8 cellular contexts compared by ENCODE assay signal in the genomic region with DNA sequence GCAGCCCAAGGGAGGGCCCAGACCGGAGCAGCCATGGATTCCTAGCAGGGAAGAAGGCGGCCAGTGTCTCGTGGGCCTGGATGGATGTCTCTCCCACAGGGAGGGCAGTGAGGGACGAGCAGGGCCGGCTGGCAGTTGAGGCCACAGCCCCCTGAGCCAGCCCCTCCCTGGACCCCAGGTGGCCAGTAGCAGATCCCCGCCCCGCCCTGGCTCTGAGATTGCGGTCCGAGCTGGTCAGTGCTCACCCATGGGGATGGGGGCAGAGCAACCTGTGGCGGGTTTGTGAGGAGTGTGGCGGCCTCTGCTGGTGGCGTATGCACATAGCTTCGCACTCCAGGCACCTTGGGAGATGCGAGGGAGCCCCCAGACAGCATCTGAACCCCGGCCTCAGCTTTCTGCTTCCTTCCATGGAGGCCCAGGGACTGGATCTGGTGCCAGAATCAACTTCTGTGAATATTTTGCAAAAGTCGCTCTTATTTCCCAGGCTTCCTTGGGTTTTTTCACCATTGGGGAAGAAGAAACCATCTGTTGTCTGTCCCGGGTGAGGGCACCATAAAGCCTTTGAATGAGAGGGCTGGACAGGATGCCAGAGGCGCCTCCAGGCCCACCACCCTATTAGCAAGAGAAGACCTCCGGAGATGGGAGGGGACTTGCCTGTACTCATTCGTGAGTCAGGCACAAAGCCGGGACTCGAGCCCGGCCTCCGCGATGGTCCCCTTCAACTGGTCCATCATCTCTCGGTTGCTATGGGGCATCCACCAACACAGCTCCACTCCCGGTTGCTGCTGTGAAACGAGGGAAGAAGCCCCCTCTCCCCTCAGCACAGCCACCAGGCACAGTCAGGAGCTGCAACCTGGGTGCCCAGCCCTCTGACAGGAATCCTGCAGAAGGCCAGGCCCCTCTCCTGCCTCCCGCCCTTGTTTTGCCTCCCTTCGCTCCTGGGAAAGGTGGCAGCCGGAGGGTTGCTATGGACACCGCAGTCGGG. TPM values are rescaled to one million over a fixed set of nuclear protein-coding genes. Genes with fewer than 3 reads are reported as not detected.
DNase-seq lines count a peak whose midpoint lies in the region; ATAC-seq and TF ChIP-seq lines count a peak whose summit lies in the region.

No MANE protein-coding gene starts in this region.

- H3K9me3 ChIP-seq in DND-41 (ENCODE audit: insufficient read depth, low read length, severe bottlenecking) (no peaks in the 10 kb centered on the region), mesenchymal stem cell (ENCODE audit: control insufficient read depth, low read length) (no peaks in the 10 kb centered on the region)

- no peaks in the 10 kb centered on the region for H3K36me3 ChIP-seq in DND-41 (ENCODE audit: insufficient read depth, low read length)
- no peaks in the 10 kb centered on the region for H3K36me3 ChIP-seq in mesenchymal stem cell (ENCODE audit: control insufficient read depth in 1 of 2, insufficient read depth in 2 of 2, low read depth in 1 of 2, low read length in 2 of 2)

- peaks cover 11% of the 10 kb centered on the region for H3K4me1 Mint-ChIP-seq in activated CD4-positive, alpha-beta memory T cell treated with anti-CD3 and anti-CD28 coated beads, Interleukin-2, amount 10 ng/mL, durations not matched to agents 7 days and 5 days

- H3K23ac ChIP-seq in mesenchymal stem cell (ENCODE audit: low read length in 2 of 2) = no peak overlapping the region

- no peak overlapping the region for H3K14ac ChIP-seq in mesenchymal stem cell (ENCODE audit: low read length in 2 of 2)

- H3K36me3 Mint-ChIP-seq in activated CD4-positive, alpha-beta memory T cell treated with anti-CD3 and anti-CD28 coated beads, Interleukin-2, amount 10 ng/mL, durations not matched to agents 7 days and 5 days (ENCODE audit: low read depth) = no peaks in the 10 kb centered on the region

- H4K20me1 ChIP-seq in DND-41 (ENCODE audit: insufficient read depth, low read length) = no peaks in the 10 kb centered on the region

- peak overlapping the region; percentile 16 to 45 for H3K18ac ChIP-seq in mesenchymal stem cell (ENCODE audit: low read depth in 1 of 2, low read length in 2 of 2)

- no peak overlapping the region for H3K4me3 Mint-ChIP-seq in activated CD4-positive, alpha-beta memory T cell treated with anti-CD3 and anti-CD28 coated beads, Interleukin-2, amount 10 ng/mL, durations not matched to agents 7 days and 5 days

- H3K27ac ChIP-seq in DND-41 (ENCODE audit: low read length) (no peak overlapping the region), mesenchymal stem cell (ENCODE audit: low read length, poor library complexity, severe bottlenecking) (no peak overlapping the region)

- no peak overlapping the region for H3K27ac Mint-ChIP-seq in activated CD4-positive, alpha-beta memory T cell treated with anti-CD3 and anti-CD28 coated beads, Interleukin-2, amount 10 ng/mL, durations not matched to agents 7 days and 5 days

- peaks cover 21% of the 10 kb centered on the region for H3K27me3 Mint-ChIP-seq in activated CD4-positive, alpha-beta memory T cell treated with anti-CD3 and anti-CD28 coated beads, Interleukin-2, amount 10 ng/mL, durations not matched to agents 7 days and 5 days

- peak; percentile 68 for DNase-seq in DND-41
- DNase-seq in NCI-H748 treated with DMSO at 0.1 percent for 48 hours (lab: John Stamatoyannopoulos, UW) = peak; percentile 56
- peak; percentile 78 for DNase-seq in activated CD4-positive, alpha-beta memory T cell treated with anti-CD3 and anti-CD28 coated beads, Interleukin-2, amount 10 ng/mL, durations not matched to agents 7 days and 5 days
- DNase-seq in effector CD8-positive, alpha-beta T cell (lab: John Stamatoyannopoulos, UW) = peak; percentile 51
- peak; percentile 73 for DNase-seq in mesenchymal stem cell
- peak; percentile 56 to 57 for DNase-seq in stimulated activated CD8-positive, alpha-beta memory T cell treated with anti-CD3 and anti-CD28 coated beads, Interleukin-15, amount 100 ng/mL, for 48 hours (ENCODE audit: low read depth in 2 of 2)

- no peak overlapping the region for H2BK120ac ChIP-seq in mesenchymal stem cell (ENCODE audit: low read depth, low read length)

- no peak overlapping the region for H2AFZ ChIP-seq in DND-41 (ENCODE audit: low read depth, low read length)
- H2AFZ ChIP-seq in mesenchymal stem cell (ENCODE audit: low read depth, low read length) = no peak overlapping the region

- H4K8ac ChIP-seq in mesenchymal stem cell (ENCODE audit: low read length) = no peak overlapping the region

- no peaks in the 10 kb centered on the region for H3K79me1 ChIP-seq in mesenchymal stem cell (replicated peaks; ENCODE audit: low read length, poor library complexity, severe bottlenecking)

- POLR2A ChIA-PET in activated CD4-positive, alpha-beta memory T cell treated with anti-CD3 and anti-CD28 coated beads, Interleukin-2, amount 10 ng/mL, durations not matched to agents 7 days and 5 days (lab: Charles Lee) = interaction anchor here (1.0 to 1.2 kb wide), 2 partner anchors 57 to 319 kb away, joined by 3 to 5 read pairs; a partner anchor contains a TSS

- H2BK15ac ChIP-seq in mesenchymal stem cell (ENCODE audit: low read depth, poor library complexity, severe bottlenecking) = no peak overlapping the region

- peak overlapping the region in 1 of 2 experiments; percentile 13 for H3K4ac ChIP-seq in mesenchymal stem cell (ENCODE audit: low read depth in 1 of 2, low read length in 2 of 2)

- H3K27me3 ChIP-seq in DND-41 (ENCODE audit: insufficient read depth, low read length, poor library complexity) (peaks cover 19% of the 10 kb centered on the region), mesenchymal stem cell (ENCODE audit: control insufficient read depth in 1 of 2, insufficient read depth in 1 of 2, low read length in 2 of 2) (peaks cover 29 to 61% of the 10 kb centered on the region in 2 experiments)

- no peak overlapping the region for H2AK5ac ChIP-seq in mesenchymal stem cell (ENCODE audit: low read length, severe bottlenecking)

- H2BK5ac ChIP-seq in mesenchymal stem cell (ENCODE audit: low read depth, low read length, poor library complexity, severe bottlenecking) = no peak overlapping the region

- H3K4me3 ChIP-seq in DND-41 (ENCODE audit: low read depth in 1 of 2, low read length in 2 of 2) (no peak overlapping the region), mesenchymal stem cell (ENCODE audit: insufficient read depth in 1 of 2, low read depth in 1 of 2, low read length in 2 of 2) (no peak overlapping the region)

- H3K79me2 ChIP-seq in DND-41 (ENCODE audit: insufficient read depth, low read length) = no peaks in the 10 kb centered on the region

- WGBS in mesenchymal stem cell = 41% methylated on average over 30 of the region's 33 CpGs

- no peak overlapping the region for H4K91ac ChIP-seq in mesenchymal stem cell (ENCODE audit: low read length)

- ATAC-seq in DND-41 (ENCODE audit: insufficient read depth, low read depth) (peak; percentile 97), HG03280 (IDR thresholded peaks at IDR 0.05; ENCODE audit: unreplicated experiment) (peak; percentile 65), HG02884 (IDR thresholded peaks at IDR 0.05; ENCODE audit: unreplicated experiment) (no peak)

- H3K4me2 ChIP-seq in DND-41 (ENCODE audit: insufficient read depth, low read length) (no peak overlapping the region), mesenchymal stem cell (ENCODE audit: low read length, poor library complexity, severe bottlenecking) (no peak overlapping the region)

- H3K9ac ChIP-seq in DND-41 (ENCODE audit: low read depth, low read length) (no peak overlapping the region), mesenchymal stem cell (ENCODE audit: low read length) (no peak overlapping the region)

- CTCF ChIA-PET in activated CD4-positive, alpha-beta memory T cell treated with anti-CD3 and anti-CD28 coated beads, Interleukin-2, amount 10 ng/mL, durations not matched to agents 7 days and 5 days (lab: Charles Lee) = interaction anchor here (0.6 to 2.0 kb wide), 29 partner anchors 9 to 471 kb away, joined by 3 to 18 read pairs (median 4); a partner anchor contains a TSS

- peak overlapping the region in 1 of 2 experiments; percentile 27 for H2BK12ac ChIP-seq in mesenchymal stem cell (ENCODE audit: low read length in 2 of 2)

- H3K4me1 ChIP-seq in DND-41 (ENCODE audit: insufficient read depth, low read length) (no peaks in the 10 kb centered on the region), mesenchymal stem cell (ENCODE audit: control insufficient read depth, insufficient read depth, low read depth, low read length) (peaks cover 11% of the 10 kb centered on the region)

- peak; percentile 91 for TF ChIP-seq CTCF in DND-41 (IDR thresholded peaks at IDR 0.05; ENCODE audit: borderline replicate concordance, extremely low read depth, low read length, poor library complexity, severe bottlenecking)

- no peaks in the 10 kb centered on the region for H3K9me3 Mint-ChIP-seq in activated CD4-positive, alpha-beta memory T cell treated with anti-CD3 and anti-CD28 coated beads, Interleukin-2, amount 10 ng/mL, durations not matched to agents 7 days and 5 days

RNA-seq across cellular contexts. Expression of a gene that starts 8.6 kb away (rescaled TPM):
- total RNA-seq in activated CD4-positive, alpha-beta memory T cell treated with anti-CD3 and anti-CD28 coated beads, Interleukin-2, amount 10 ng/mL, durations not matched to agents 7 days and 5 days = under 1 TPM in 1 of 2 experiments, not detected in 1; 0.10 TPM
- 0.81 TPM for polyA plus RNA-seq in mesenchymal stem cell (2013, experiment 1 of 2)
- 0.75 TPM for polyA plus RNA-seq in mesenchymal stem cell (2013, experiment 2 of 2)

RNA-seq across cellular contexts. Expression of a gene that starts 57.9 kb away (rescaled TPM):
- total RNA-seq in activated CD4-positive, alpha-beta memory T cell treated with anti-CD3 and anti-CD28 coated beads, Interleukin-2, amount 10 ng/mL, durations not matched to agents 7 days and 5 days = 10 to 100 TPM; 40.7 to 41.8 TPM
- polyA plus RNA-seq in mesenchymal stem cell (2013, experiment 1 of 2) = 21.3 TPM
- 21.1 TPM for polyA plus RNA-seq in mesenchymal stem cell (2013, experiment 2 of 2)
